Comparison of ENCODE assay signal across 8 cellular contexts in the genomic region with DNA sequence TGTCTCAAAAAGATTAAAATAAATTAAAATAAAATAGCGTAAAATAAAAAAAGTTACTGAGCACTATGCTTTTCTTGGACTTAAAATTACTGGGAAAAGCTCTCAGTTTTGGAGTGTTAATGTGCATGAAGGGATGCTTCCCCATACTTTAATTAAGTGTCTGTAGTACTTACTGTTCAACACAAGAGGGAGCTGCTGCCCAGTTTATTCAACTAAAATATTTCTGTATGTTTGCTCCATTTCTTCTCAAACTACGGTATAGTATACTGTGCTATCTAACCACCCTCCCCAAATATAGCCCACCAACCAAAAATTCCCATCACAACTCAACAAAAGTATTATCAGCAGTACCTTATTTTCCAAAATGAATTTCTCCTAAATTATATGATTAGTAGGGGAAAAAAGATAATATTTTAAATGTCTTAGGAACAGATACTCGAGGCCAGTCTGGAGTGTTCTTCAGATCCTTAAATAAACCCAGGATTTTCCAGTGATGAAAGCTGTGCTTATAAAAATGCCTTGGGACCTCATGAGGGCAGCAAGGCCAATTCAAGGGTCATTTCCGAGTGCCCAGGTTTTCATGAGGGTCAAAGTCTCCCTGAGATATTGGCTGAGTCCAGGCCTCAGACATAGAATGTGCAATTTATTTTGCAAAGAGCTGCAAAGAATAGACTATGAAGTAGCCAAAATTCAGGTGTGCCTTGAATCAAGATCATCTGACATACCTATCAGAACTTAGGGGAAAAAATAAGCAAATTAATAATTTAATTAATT.
A peak's percentile ranks its signal among the peaks of the same experiment; 100 is the strongest.
DNase-seq lines count a peak whose midpoint lies in the region; FAIRE-seq and TF ChIP-seq lines count a peak whose summit lies in the region.

No MANE protein-coding gene starts in this region.

- no peak overlapping the region for H3K27ac Mint-ChIP-seq in activated CD4-positive, alpha-beta memory T cell treated with anti-CD3 and anti-CD28 coated beads, Interleukin-2, amount 10 ng/mL, durations not matched to agents 7 days and 5 days
- no peak overlapping the region for H3K27ac Mint-ChIP-seq in activated CD4-positive, alpha-beta memory T cell treated with anti-CD3 and anti-CD28 coated beads for 36 hours
- H3K27ac Mint-ChIP-seq in astrocyte (ENCODE audit: unreplicated experiment), result no peak overlapping the region

- H3K27me3 Mint-ChIP-seq in activated CD4-positive, alpha-beta memory T cell treated with anti-CD3 and anti-CD28 coated beads, Interleukin-2, amount 10 ng/mL, durations not matched to agents 7 days and 5 days, result peaks cover 30% of the 10 kb centered on the region
- no peaks in the 10 kb centered on the region for H3K27me3 Mint-ChIP-seq in activated CD4-positive, alpha-beta memory T cell treated with anti-CD3 and anti-CD28 coated beads for 36 hours
- peaks cover 24% of the 10 kb centered on the region for H3K27me3 Mint-ChIP-seq in astrocyte (ENCODE audit: low read depth, unreplicated experiment)

- H3K9me3 ChIP-seq in HEK293 (ENCODE audit: control insufficient read depth, insufficient read depth, low read depth, low read length) (no peaks in the 10 kb centered on the region), astrocyte (ENCODE audit: insufficient read depth, low read depth, low read length) (no peaks in the 10 kb centered on the region), MG63 (no peaks in the 10 kb centered on the region)

- peaks cover 3% of the 10 kb centered on the region for H3K4me1 Mint-ChIP-seq in activated CD4-positive, alpha-beta memory T cell treated with anti-CD3 and anti-CD28 coated beads, Interleukin-2, amount 10 ng/mL, durations not matched to agents 7 days and 5 days
- no peaks in the 10 kb centered on the region for H3K4me1 Mint-ChIP-seq in activated CD4-positive, alpha-beta memory T cell treated with anti-CD3 and anti-CD28 coated beads for 36 hours (ENCODE audit: low read depth)
- peaks cover 3% of the 10 kb centered on the region for H3K4me1 Mint-ChIP-seq in astrocyte (ENCODE audit: low read depth, unreplicated experiment)

- intact Hi-C loops in activated CD4-positive, alpha-beta memory T cell treated with anti-CD3 and anti-CD28 coated beads for 36 hours (cut with micrococcal nuclease), result loop anchor here (1.0 to 5.0 kb wide), 5 partner anchors 29 to 307 kb away; a partner anchor contains a TSS

- H3K36me3 ChIP-seq in HEK293 (ENCODE audit: control insufficient read depth in 2 of 2, insufficient read depth in 1 of 2, low read length in 2 of 2), result no peaks in the 10 kb centered on the region
- H3K36me3 ChIP-seq in astrocyte (ENCODE audit: insufficient read depth, low read length), result no peaks in the 10 kb centered on the region
- no peaks in the 10 kb centered on the region for H3K36me3 ChIP-seq in MG63

- no peaks in the 10 kb centered on the region for H3K4me1 ChIP-seq in HEK293 (ENCODE audit: control insufficient read depth, insufficient read depth, low read length)
- no peaks in the 10 kb centered on the region for H3K4me1 ChIP-seq in astrocyte (ENCODE audit: insufficient read depth, low read length)

- H3K4me2 ChIP-seq in astrocyte (ENCODE audit: low read length), result no peak overlapping the region

- no peaks in the 10 kb centered on the region for H3K36me3 Mint-ChIP-seq in activated CD4-positive, alpha-beta memory T cell treated with anti-CD3 and anti-CD28 coated beads, Interleukin-2, amount 10 ng/mL, durations not matched to agents 7 days and 5 days (ENCODE audit: low read depth)
- no peaks in the 10 kb centered on the region for H3K36me3 Mint-ChIP-seq in activated CD4-positive, alpha-beta memory T cell treated with anti-CD3 and anti-CD28 coated beads for 36 hours
- H3K36me3 Mint-ChIP-seq in astrocyte (ENCODE audit: low read depth, unreplicated experiment), result no peaks in the 10 kb centered on the region

- no peaks in the 10 kb centered on the region for H3K9me3 Mint-ChIP-seq in activated CD4-positive, alpha-beta memory T cell treated with anti-CD3 and anti-CD28 coated beads, Interleukin-2, amount 10 ng/mL, durations not matched to agents 7 days and 5 days
- no peaks in the 10 kb centered on the region for H3K9me3 Mint-ChIP-seq in activated CD4-positive, alpha-beta memory T cell treated with anti-CD3 and anti-CD28 coated beads for 36 hours
- no peaks in the 10 kb centered on the region for H3K9me3 Mint-ChIP-seq in astrocyte (ENCODE audit: unreplicated experiment)

- CTCF ChIA-PET in activated CD4-positive, alpha-beta memory T cell treated with anti-CD3 and anti-CD28 coated beads, Interleukin-2, amount 10 ng/mL, durations not matched to agents 7 days and 5 days (lab: Charles Lee), result interaction anchor here (0.7 to 9.4 kb wide), 38 partner anchors 9 to 629 kb away, joined by 3 to 78 read pairs (median 4); a partner anchor contains a TSS
- CTCF ChIA-PET in activated CD4-positive, alpha-beta memory T cell treated with anti-CD3 and anti-CD28 coated beads for 36 hours (lab: Charles Lee), result interaction anchor here (0.6 to 8.7 kb wide), 46 partner anchors 9 to 583 kb away, joined by 3 to 97 read pairs (median 4); a partner anchor contains a TSS
- CTCF ChIA-PET in HEK293 (lab: Yijun Ruan, JAX), result interaction anchor here (0.6 to 7.6 kb wide), 56 partner anchors 9 to 1952 kb away, joined by 3 to 93 read pairs (median 4); a partner anchor contains a TSS

- peaks cover 31% of the 10 kb centered on the region for H3K27me3 ChIP-seq in astrocyte (ENCODE audit: insufficient read depth, low read length)
- peaks cover 10% of the 10 kb centered on the region; the same call in 1 of the 2 replicates for H3K27me3 ChIP-seq in MG63

- no peak for FAIRE-seq in astrocyte (lab: Jason Lieb, UNC)

- DNase-seq in activated CD4-positive, alpha-beta memory T cell treated with anti-CD3 and anti-CD28 coated beads, Interleukin-2, amount 10 ng/mL, durations not matched to agents 7 days and 5 days, result peak; percentile 29
- no peak for DNase-seq in activated CD4-positive, alpha-beta memory T cell treated with anti-CD3 and anti-CD28 coated beads for 36 hours
- DNase-seq in NCI-H510A (lab: John Stamatoyannopoulos, UW), result peak; percentile 13
- no peak for DNase-seq in astrocyte (ENCODE audit: low read depth)
- peak; percentile 61 for DNase-seq in hepatic stellate cell (ENCODE audit: low spot score)
- peak; percentile 29 for DNase-seq in stimulated activated CD8-positive, alpha-beta memory T cell treated with anti-CD3 and anti-CD28 coated beads, Interleukin-4, amount 100 ng/mL, for 48 hours
- no peak for DNase-seq in MG63

- no peak overlapping the region for H3K9ac ChIP-seq in astrocyte (ENCODE audit: low read length)

- H3K27ac ChIP-seq in HEK293 (ENCODE audit: extremely low read depth, low read depth, low read length) (no peak overlapping the region), astrocyte (ENCODE audit: low read depth, low read length) (no peak overlapping the region)

- H4K20me1 ChIP-seq in astrocyte (ENCODE audit: insufficient read depth, low read length), result no peaks in the 10 kb centered on the region

- no peaks in the 10 kb centered on the region for H3K79me2 ChIP-seq in astrocyte (ENCODE audit: insufficient read depth, low read length)

- no peak overlapping the region for H2AFZ ChIP-seq in astrocyte (ENCODE audit: low read depth, low read length)

- TF ChIP-seq CTCF in HEK293 (tag by site-specific recombination; IDR thresholded peaks at IDR 0.05) (no peak), astrocyte (IDR thresholded peaks at IDR 0.05; ENCODE audit: insufficient read depth, low read depth, low read length) (peak; percentile 68)

- POLR2A ChIA-PET in activated CD4-positive, alpha-beta memory T cell treated with anti-CD3 and anti-CD28 coated beads, Interleukin-2, amount 10 ng/mL, durations not matched to agents 7 days and 5 days (lab: Charles Lee), result no interaction called here
- POLR2A ChIA-PET in activated CD4-positive, alpha-beta memory T cell treated with anti-CD3 and anti-CD28 coated beads for 36 hours (lab: Charles Lee), result no interaction called here
- POLR2A ChIA-PET in HEK293 (lab: Yijun Ruan, JAX), result no interaction called here

- no peak overlapping the region for H3K4me3 Mint-ChIP-seq in activated CD4-positive, alpha-beta memory T cell treated with anti-CD3 and anti-CD28 coated beads, Interleukin-2, amount 10 ng/mL, durations not matched to agents 7 days and 5 days
- H3K4me3 Mint-ChIP-seq in activated CD4-positive, alpha-beta memory T cell treated with anti-CD3 and anti-CD28 coated beads for 36 hours, result no peak overlapping the region
- no peak overlapping the region for H3K4me3 Mint-ChIP-seq in astrocyte (ENCODE audit: unreplicated experiment)

- no peak overlapping the region for H3K4me3 ChIP-seq in HEK293 (ENCODE audit: low read depth, low read length)
- H3K4me3 ChIP-seq in astrocyte (ENCODE audit: insufficient read depth, low read depth, low read length), result no peak overlapping the region
- H3K4me3 ChIP-seq in MG63, result no peak overlapping the region

TF ChIP-seq in HEK293, 187 proteins besides CTCF, POLR2A, EP300 and RAD21:
- no peak for TF ChIP-seq ZNF837 (tag by site-specific recombination; IDR thresholded peaks at IDR 0.05)
- peak; percentile 68 for TF ChIP-seq ZNF654 (tag by site-specific recombination; IDR thresholded peaks at IDR 0.05; ENCODE audit: low read depth)
- no peak for TF ChIP-seq MZF1 (tag by site-specific recombination; IDR thresholded peaks at IDR 0.05; ENCODE audit: borderline replicate concordance)
- no peak for TF ChIP-seq ZNF76 (tag by site-specific recombination; IDR thresholded peaks at IDR 0.05; ENCODE audit: borderline replicate concordance, low read depth)

Comparison
In these comparisons a context has a peak if more than half of its experiments do, and no peak if none do; other contexts are left out.
1. DNase-seq: peak in activated CD4-positive, alpha-beta memory T cell treated with anti-CD3 and anti-CD28 coated beads, Interleukin-2, amount 10 ng/mL, durations not matched to agents 7 days and 5 days (single experiment), NCI-H510A (single experiment), hepatic stellate cell (single experiment) and stimulated activated CD8-positive, alpha-beta memory T cell treated with anti-CD3 and anti-CD28 coated beads, Interleukin-4, amount 100 ng/mL, for 48 hours (single experiment); none in activated CD4-positive, alpha-beta memory T cell treated with anti-CD3 and anti-CD28 coated beads for 36 hours (single experiment), astrocyte (single experiment) and MG63 (single experiment).